In the genomic region with DNA sequence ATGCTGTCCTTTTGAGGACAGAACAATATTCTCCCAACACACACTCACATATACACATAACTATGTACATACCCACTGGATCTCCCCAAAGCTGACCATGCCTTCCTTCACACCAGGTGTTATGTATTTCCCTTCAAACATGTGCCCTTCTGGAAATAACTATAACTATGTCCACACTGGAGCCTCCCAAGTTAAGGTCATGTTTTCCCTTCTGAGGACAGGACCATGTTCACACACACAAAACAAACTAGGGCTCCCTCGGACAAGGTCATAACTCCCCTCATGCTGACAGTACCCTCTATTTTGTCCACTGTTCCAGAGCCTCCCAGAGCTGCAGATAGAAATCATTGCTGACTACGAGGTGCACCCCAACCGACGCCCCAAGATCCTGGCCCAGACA, we compare ENCODE assay signal across 1 cellular context.
TF ChIP-seq lines count a peak whose summit lies in the region.

No MANE protein-coding gene starts in this region.

TF ChIP-seq in HepG2, 621 proteins besides CTCF, POLR2A, EP300 and RAD21 (continued from another document):
- TF ChIP-seq MNT (IDR thresholded peaks at IDR 0.05) = peak; percentile 49; the same call in 1 of the 2 replicates
- TF ChIP-seq ZFAT (CRISPR knock-in tag; conservative IDR thresholded peaks at IDR 0.05) = no peak
- TF ChIP-seq, protein P1, sequence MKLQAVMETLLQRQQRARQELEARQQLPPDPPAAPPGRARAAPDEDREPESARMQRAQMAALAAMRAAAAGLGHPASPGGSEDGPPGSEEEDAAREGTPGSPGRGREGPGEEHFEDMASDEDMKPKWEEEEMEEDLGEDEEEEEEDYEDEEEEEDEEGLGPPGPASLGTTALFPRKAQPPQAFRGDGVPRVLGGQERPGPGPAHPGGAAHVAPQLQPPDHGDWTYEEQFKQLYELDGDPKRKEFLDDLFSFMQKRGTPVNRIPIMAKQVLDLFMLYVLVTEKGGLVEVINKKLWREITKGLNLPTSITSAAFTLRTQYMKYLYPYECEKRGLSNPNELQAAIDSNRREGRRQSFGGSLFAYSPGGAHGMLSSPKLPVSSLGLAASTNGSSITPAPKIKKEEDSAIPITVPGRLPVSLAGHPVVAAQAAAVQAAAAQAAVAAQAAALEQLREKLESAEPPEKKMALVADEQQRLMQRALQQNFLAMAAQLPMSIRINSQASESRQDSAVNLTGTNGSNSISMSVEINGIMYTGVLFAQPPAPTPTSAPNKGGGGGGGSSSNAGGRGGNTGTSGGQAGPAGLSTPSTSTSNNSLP (IDR thresholded peaks at IDR 0.05; ENCODE audit: low read depth, low read length) = no peak
- TF ChIP-seq CEBPG (CRISPR knock-in tag; IDR thresholded peaks at IDR 0.05) = no peak
- TF ChIP-seq HNF1B (CRISPR knock-in tag; IDR thresholded peaks at IDR 0.05) = no peak
- TF ChIP-seq SKI (IDR thresholded peaks at IDR 0.05; ENCODE audit: partially characterized antibody) = no peak
- no peak for TF ChIP-seq ZSCAN30 (CRISPR knock-in tag; IDR thresholded peaks at IDR 0.05)
- TF ChIP-seq ZBTB21 (CRISPR knock-in tag; IDR thresholded peaks at IDR 0.05) = no peak
- no peak for TF ChIP-seq ZNF333 (CRISPR knock-in tag; IDR thresholded peaks at IDR 0.05; ENCODE audit: borderline replicate concordance)
- no peak for TF ChIP-seq IKZF1 (IDR thresholded peaks at IDR 0.05)
- TF ChIP-seq GFI1 (CRISPR knock-in tag; IDR thresholded peaks at IDR 0.05; ENCODE audit: borderline replicate concordance) = no peak
- TF ChIP-seq KLF15 (CRISPR knock-in tag; IDR thresholded peaks at IDR 0.05; ENCODE audit: borderline replicate concordance) = no peak
- TF ChIP-seq, protein P2, sequence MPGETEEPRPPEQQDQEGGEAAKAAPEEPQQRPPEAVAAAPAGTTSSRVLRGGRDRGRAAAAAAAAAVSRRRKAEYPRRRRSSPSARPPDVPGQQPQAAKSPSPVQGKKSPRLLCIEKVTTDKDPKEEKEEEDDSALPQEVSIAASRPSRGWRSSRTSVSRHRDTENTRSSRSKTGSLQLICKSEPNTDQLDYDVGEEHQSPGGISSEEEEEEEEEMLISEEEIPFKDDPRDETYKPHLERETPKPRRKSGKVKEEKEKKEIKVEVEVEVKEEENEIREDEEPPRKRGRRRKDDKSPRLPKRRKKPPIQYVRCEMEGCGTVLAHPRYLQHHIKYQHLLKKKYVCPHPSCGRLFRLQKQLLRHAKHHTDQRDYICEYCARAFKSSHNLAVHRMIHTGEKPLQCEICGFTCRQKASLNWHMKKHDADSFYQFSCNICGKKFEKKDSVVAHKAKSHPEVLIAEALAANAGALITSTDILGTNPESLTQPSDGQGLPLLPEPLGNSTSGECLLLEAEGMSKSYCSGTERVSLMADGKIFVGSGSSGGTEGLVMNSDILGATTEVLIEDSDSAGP (CRISPR knock-in tag; IDR thresholded peaks at IDR 0.05; ENCODE audit: borderline replicate concordance) = no peak
- TF ChIP-seq ZNF557 (CRISPR knock-in tag; IDR thresholded peaks at IDR 0.05) = no peak
- no peak for TF ChIP-seq JUNB (CRISPR knock-in tag; IDR thresholded peaks at IDR 0.05; ENCODE audit: borderline replicate concordance)
- no peak for TF ChIP-seq ZNF784 (CRISPR knock-in tag; IDR thresholded peaks at IDR 0.05; ENCODE audit: borderline replicate concordance)
- TF ChIP-seq, protein P3, sequence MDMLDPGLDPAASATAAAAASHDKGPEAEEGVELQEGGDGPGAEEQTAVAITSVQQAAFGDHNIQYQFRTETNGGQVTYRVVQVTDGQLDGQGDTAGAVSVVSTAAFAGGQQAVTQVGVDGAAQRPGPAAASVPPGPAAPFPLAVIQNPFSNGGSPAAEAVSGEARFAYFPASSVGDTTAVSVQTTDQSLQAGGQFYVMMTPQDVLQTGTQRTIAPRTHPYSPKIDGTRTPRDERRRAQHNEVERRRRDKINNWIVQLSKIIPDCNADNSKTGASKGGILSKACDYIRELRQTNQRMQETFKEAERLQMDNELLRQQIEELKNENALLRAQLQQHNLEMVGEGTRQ (IDR thresholded peaks at IDR 0.05; ENCODE audit: low read depth, low read length) = no peak
- TF ChIP-seq, protein P3 (CRISPR knock-in tag; IDR thresholded peaks at IDR 0.05; ENCODE audit: borderline replicate concordance) = no peak
- TF ChIP-seq ZNF10 (CRISPR knock-in tag; IDR thresholded peaks at IDR 0.05; ENCODE audit: borderline replicate concordance, low read depth) = no peak
- no peak for TF ChIP-seq HDAC6 (IDR thresholded peaks at IDR 0.05; ENCODE audit: low read depth, low read length)
- TF ChIP-seq MZF1 (CRISPR knock-in tag; IDR thresholded peaks at IDR 0.05; ENCODE audit: borderline replicate concordance) = no peak
- no peak for TF ChIP-seq ZMYM3 (CRISPR knock-in tag; IDR thresholded peaks at IDR 0.05)
- 0 out of 2 replicates have a peak, but pooled peaks have one; percentile 25 for TF ChIP-seq BRF2 (CRISPR knock-in tag; IDR thresholded peaks at IDR 0.05)
- TF ChIP-seq, protein P4, sequence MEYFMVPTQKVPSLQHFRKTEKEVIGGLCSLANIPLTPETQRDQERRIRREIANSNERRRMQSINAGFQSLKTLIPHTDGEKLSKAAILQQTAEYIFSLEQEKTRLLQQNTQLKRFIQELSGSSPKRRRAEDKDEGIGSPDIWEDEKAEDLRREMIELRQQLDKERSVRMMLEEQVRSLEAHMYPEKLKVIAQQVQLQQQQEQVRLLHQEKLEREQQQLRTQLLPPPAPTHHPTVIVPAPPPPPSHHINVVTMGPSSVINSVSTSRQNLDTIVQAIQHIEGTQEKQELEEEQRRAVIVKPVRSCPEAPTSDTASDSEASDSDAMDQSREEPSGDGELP (IDR thresholded peaks at IDR 0.05; ENCODE audit: borderline replicate concordance, low read depth) = no peak
- no peak for TF ChIP-seq ZNF660 (CRISPR knock-in tag; IDR thresholded peaks at IDR 0.05; ENCODE audit: borderline replicate concordance, low read depth)
- TF ChIP-seq ZKSCAN8 (CRISPR knock-in tag; IDR thresholded peaks at IDR 0.05; ENCODE audit: borderline replicate concordance) = no peak; the same call in 1 of the 2 replicates
- TF ChIP-seq ATAD3A (CRISPR knock-in tag; IDR thresholded peaks at IDR 0.05) = no peak
- TF ChIP-seq SAP130 (CRISPR knock-in tag; IDR thresholded peaks at IDR 0.05; ENCODE audit: low read depth) = peak; percentile 42; the same call in 1 of the 2 replicates
- no peak for TF ChIP-seq ZNF670 (CRISPR knock-in tag; IDR thresholded peaks at IDR 0.05; ENCODE audit: borderline replicate concordance)
- no peak for TF ChIP-seq ZIK1 (CRISPR knock-in tag; IDR thresholded peaks at IDR 0.05; ENCODE audit: borderline replicate concordance, low read depth)
- TF ChIP-seq SRSF4 (IDR thresholded peaks at IDR 0.05; ENCODE audit: low read depth, low read length, poor library complexity, severe bottlenecking) = no peak
- TF ChIP-seq KDM5A (IDR thresholded peaks at IDR 0.05; ENCODE audit: borderline replicate concordance, low read length) = no peak
- no peak for TF ChIP-seq ZNF503 (CRISPR knock-in tag; IDR thresholded peaks at IDR 0.05)
- TF ChIP-seq ZNF749 (CRISPR knock-in tag; IDR thresholded peaks at IDR 0.05; ENCODE audit: borderline replicate concordance) = no peak
- TF ChIP-seq, protein P5, sequence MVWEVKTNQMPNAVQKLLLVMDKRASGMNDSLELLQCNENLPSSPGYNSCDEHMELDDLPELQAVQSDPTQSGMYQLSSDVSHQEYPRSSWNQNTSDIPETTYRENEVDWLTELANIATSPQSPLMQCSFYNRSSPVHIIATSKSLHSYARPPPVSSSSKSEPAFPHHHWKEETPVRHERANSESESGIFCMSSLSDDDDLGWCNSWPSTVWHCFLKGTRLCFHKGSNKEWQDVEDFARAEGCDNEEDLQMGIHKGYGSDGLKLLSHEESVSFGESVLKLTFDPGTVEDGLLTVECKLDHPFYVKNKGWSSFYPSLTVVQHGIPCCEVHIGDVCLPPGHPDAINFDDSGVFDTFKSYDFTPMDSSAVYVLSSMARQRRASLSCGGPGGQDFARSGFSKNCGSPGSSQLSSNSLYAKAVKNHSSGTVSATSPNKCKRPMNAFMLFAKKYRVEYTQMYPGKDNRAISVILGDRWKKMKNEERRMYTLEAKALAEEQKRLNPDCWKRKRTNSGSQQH (CRISPR knock-in tag; IDR thresholded peaks at IDR 0.05; ENCODE audit: low read depth) = no peak
- TF ChIP-seq ZNF510 (CRISPR knock-in tag; IDR thresholded peaks at IDR 0.05; ENCODE audit: low read depth) = no peak
- TF ChIP-seq, protein P6, sequence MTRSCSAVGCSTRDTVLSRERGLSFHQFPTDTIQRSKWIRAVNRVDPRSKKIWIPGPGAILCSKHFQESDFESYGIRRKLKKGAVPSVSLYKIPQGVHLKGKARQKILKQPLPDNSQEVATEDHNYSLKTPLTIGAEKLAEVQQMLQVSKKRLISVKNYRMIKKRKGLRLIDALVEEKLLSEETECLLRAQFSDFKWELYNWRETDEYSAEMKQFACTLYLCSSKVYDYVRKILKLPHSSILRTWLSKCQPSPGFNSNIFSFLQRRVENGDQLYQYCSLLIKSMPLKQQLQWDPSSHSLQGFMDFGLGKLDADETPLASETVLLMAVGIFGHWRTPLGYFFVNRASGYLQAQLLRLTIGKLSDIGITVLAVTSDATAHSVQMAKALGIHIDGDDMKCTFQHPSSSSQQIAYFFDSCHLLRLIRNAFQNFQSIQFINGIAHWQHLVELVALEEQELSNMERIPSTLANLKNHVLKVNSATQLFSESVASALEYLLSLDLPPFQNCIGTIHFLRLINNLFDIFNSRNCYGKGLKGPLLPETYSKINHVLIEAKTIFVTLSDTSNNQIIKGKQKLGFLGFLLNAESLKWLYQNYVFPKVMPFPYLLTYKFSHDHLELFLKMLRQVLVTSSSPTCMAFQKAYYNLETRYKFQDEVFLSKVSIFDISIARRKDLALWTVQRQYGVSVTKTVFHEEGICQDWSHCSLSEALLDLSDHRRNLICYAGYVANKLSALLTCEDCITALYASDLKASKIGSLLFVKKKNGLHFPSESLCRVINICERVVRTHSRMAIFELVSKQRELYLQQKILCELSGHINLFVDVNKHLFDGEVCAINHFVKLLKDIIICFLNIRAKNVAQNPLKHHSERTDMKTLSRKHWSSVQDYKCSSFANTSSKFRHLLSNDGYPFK (CRISPR knock-in tag; IDR thresholded peaks at IDR 0.05; ENCODE audit: borderline replicate concordance) = no peak
- TF ChIP-seq EEA1 (CRISPR knock-in tag; IDR thresholded peaks at IDR 0.05; ENCODE audit: borderline replicate concordance) = no peak
- no peak for TF ChIP-seq NFIB (CRISPR knock-in tag; IDR thresholded peaks at IDR 0.05; ENCODE audit: borderline replicate concordance)
- TF ChIP-seq FOXP1 (IDR thresholded peaks at IDR 0.05) = no peak
- no peak for TF ChIP-seq FOXP1 (CRISPR knock-in tag; IDR thresholded peaks at IDR 0.05)
- no peak for TF ChIP-seq ZFP36L1 (CRISPR knock-in tag; IDR thresholded peaks at IDR 0.05)
